In genomic region chr1:179115181-179115580, GRCh38 we compare ENCODE assay signal across 2 cellular contexts.
TF ChIP-seq lines count a peak whose summit lies in the region.

No MANE protein-coding gene starts in this region.

TF ChIP-seq in IMR-90, 13 proteins besides CTCF, POLR2A, EP300 and RAD21 (continued from another document):
- TF ChIP-seq USF2 (IDR thresholded peaks at IDR 0.05; ENCODE audit: low read depth, low read length) (no peak), ELK1 (IDR thresholded peaks at IDR 0.05; ENCODE audit: borderline replicate concordance, low read depth, low read length) (no peak), RFX5 (IDR thresholded peaks at IDR 0.05; ENCODE audit: low read depth, low read length) (no peak), CEBPB (IDR thresholded peaks at IDR 0.05; ENCODE audit: low read depth, low read length) (no peak; the same call in 1 of the 2 replicates), MXI1 (IDR thresholded peaks at IDR 0.05; ENCODE audit: borderline replicate concordance, low read depth, low read length) (no peak), SMC3 (IDR thresholded peaks at IDR 0.05; ENCODE audit: low read depth, low read length) (no peak), FOS (IDR thresholded peaks at IDR 0.05; ENCODE audit: low read depth, low read length) (no peak), MAFK (IDR thresholded peaks at IDR 0.05; ENCODE audit: low read depth, low read length) (no peak), RCOR1 (IDR thresholded peaks at IDR 0.05; ENCODE audit: insufficient replicate concordance, low read length) (no peak), CHD1 (IDR thresholded peaks at IDR 0.05; ENCODE audit: low read depth, low read length) (no peak)

TF ChIP-seq in WTC11, 78 proteins besides CTCF, POLR2A, EP300 and RAD21 (continued from another document):
- TF ChIP-seq NFATC4 (CRISPR knock-in tag; IDR thresholded peaks at IDR 0.05) = no peak
- TF ChIP-seq NR1H2 (CRISPR knock-in tag; IDR thresholded peaks at IDR 0.05) = no peak
- no peak for TF ChIP-seq TEAD4 (CRISPR knock-in tag; IDR thresholded peaks at IDR 0.05)
- TF ChIP-seq MAX (CRISPR knock-in tag; IDR thresholded peaks at IDR 0.05) = no peak
- no peak for TF ChIP-seq ZNF281 (CRISPR knock-in tag; IDR thresholded peaks at IDR 0.05)
- no peak for TF ChIP-seq OVOL2 (CRISPR knock-in tag; IDR thresholded peaks at IDR 0.05; ENCODE audit: borderline replicate concordance)
- TF ChIP-seq RELA (CRISPR knock-in tag; IDR thresholded peaks at IDR 0.05; ENCODE audit: borderline replicate concordance) = no peak
- no peak for TF ChIP-seq ESRRA (CRISPR knock-in tag; IDR thresholded peaks at IDR 0.05; ENCODE audit: borderline replicate concordance)
- no peak for TF ChIP-seq HMGXB4 (CRISPR knock-in tag; IDR thresholded peaks at IDR 0.05)
- no peak for TF ChIP-seq USF2 (CRISPR knock-in tag; IDR thresholded peaks at IDR 0.05)
